In the genomic region with DNA sequence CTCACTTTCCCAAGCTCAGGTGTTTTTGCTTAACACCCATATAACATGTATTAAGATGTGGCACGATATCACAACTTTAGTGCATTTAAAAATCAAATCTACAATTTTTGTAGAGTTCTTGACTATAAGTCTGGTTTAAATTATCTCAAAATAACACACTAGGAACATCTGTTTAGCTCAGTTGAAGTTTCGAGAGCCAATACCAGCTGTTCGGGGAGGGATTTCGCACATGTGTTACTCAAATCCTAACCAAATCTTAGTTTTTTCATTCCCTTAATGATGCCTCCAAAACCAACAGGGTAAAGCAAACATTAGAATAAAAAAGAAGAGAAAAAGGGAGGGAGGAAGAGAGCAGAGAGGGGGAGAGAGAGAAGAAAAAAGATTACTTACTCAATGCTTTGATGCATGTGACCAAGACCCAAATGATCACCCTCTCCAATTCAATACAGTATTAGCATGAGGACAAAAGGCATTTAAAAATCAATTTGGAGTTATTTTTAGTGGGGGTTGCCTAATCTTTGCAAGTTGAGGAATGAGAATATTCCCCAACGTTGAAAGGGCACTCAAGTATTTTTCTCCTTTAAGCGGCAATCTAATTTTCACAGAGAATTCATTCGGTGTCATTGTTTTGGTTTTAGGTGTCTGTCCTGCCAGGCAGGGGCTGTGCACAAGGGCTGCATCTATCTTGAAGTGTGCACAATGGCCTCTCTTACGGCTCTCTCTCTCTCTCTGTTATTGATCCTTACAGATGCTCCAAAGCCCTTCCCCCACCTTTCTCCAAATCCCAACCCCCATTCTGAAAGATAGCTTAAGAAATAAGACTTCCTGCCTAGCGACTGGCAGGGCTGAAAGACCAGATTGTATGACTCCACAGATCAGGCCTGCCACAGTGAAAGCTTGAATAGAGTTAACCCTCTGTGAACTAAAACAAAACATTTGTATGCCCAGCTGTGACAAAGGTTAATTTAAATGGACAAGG, we compare ENCODE assay signal across 12 cellular contexts.
A peak's percentile ranks its signal among the peaks of the same experiment; 100 is the strongest.
DNase-seq lines count a peak whose midpoint lies in the region; ATAC-seq, FAIRE-seq and TF ChIP-seq lines count a peak whose summit lies in the region.
"Had no signal": no experiment of that assay in that cellular context is flagged by ENCODE, and none has a peak within 500 bp of the region (broad histone marks: within the 10 kb centered on the region; RNA-seq: fewer than 3 reads in every experiment).

No MANE protein-coding gene starts in this region.

- peak overlapping the region; percentile 60 for H3K9ac ChIP-seq in neural cell (ENCODE audit: low read length)

- H3K27ac Mint-ChIP-seq in CD8-positive, alpha-beta memory T cell, result no peak overlapping the region
- H3K27ac Mint-ChIP-seq in activated CD8-positive, alpha-beta T cell treated with anti-CD3 and anti-CD28 coated beads for 36 hours, result no peak overlapping the region
- H3K27ac Mint-ChIP-seq: T-cell had no signal

- H3F3A ChIP-seq in neural cell (ENCODE audit: insufficient read depth, low read length, poor library complexity, severe bottlenecking), result no peaks in the 10 kb centered on the region

- TF ChIP-seq POLR2A in GM12892 (IDR thresholded peaks at IDR 0.05; ENCODE audit: low read depth, low read length), result no peak

- TF ChIP-seq RAD21 in neural cell (conservative IDR thresholded peaks at IDR 0.05), result peak; percentile 50

- peak overlapping the region; percentile 66 for H3K27ac ChIP-seq in neural cell (ENCODE audit: low read length)
- no peak overlapping the region for H3K27ac ChIP-seq in CD8-positive, alpha-beta memory T cell (ENCODE audit: low read depth, low read length)
- H3K27ac ChIP-seq: heart right ventricle, transverse colon had no signal

- no peaks in the 10 kb centered on the region for H3K27me3 ChIP-seq in neural cell (ENCODE audit: insufficient read depth, low read depth, low read length)
- peaks cover 5% of the 10 kb centered on the region for H3K27me3 ChIP-seq in CD8-positive, alpha-beta memory T cell (ENCODE audit: insufficient read depth, low read length, poor library complexity, severe bottlenecking)
- H3K27me3 ChIP-seq: heart right ventricle, transverse colon had no signal

- H3K27me3 Mint-ChIP-seq in CD8-positive, alpha-beta memory T cell, result peaks cover 6 to 57% of the 10 kb centered on the region in 2 donors
- peaks cover 11% of the 10 kb centered on the region for H3K27me3 Mint-ChIP-seq in activated CD8-positive, alpha-beta T cell treated with anti-CD3 and anti-CD28 coated beads for 36 hours

- CTCF ChIA-PET in CD8-positive, alpha-beta memory T cell (lab: Charles Lee), result no interaction called here
- CTCF ChIA-PET in activated CD8-positive, alpha-beta T cell treated with anti-CD3 and anti-CD28 coated beads for 36 hours (lab: Charles Lee), result interaction anchor here (1.1 to 1.4 kb wide), 2 partner anchors 22 to 24 kb away, joined by 4 to 5 read pairs; no protein-coding TSS in a partner anchor

- H3K4me2 ChIP-seq in neural cell (ENCODE audit: low read length), result peak overlapping the region; percentile 75

- TF ChIP-seq EP300 in neural cell (conservative IDR thresholded peaks at IDR 0.05; ENCODE audit: poor library complexity, severe bottlenecking), result peak; percentile 72

- no peaks in the 10 kb centered on the region for H3K36me3 ChIP-seq in neural cell (ENCODE audit: insufficient read depth, low read length)
- no peaks in the 10 kb centered on the region for H3K36me3 ChIP-seq in CD8-positive, alpha-beta memory T cell (ENCODE audit: insufficient read depth, low read length)
- H3K36me3 ChIP-seq: heart right ventricle, transverse colon had no signal

- no peak for FAIRE-seq in GM12892 (lab: Jason Lieb, UNC)
- FAIRE-seq in frontal cortex (lab: Jason Lieb, UNC), result no peak

- no peak for ATAC-seq in activated CD8-positive, alpha-beta T cell treated with anti-CD3 and anti-CD28 coated beads for 36 hours
- ATAC-seq in HG03439 (IDR thresholded peaks at IDR 0.05; ENCODE audit: unreplicated experiment), result no peak
- ATAC-seq: heart right ventricle, T-cell had no signal

- H3K9me3 ChIP-seq in neural cell (ENCODE audit: low read length), result no peaks in the 10 kb centered on the region
- no peaks in the 10 kb centered on the region for H3K9me3 ChIP-seq in CD8-positive, alpha-beta memory T cell (ENCODE audit: low read length)
- H3K9me3 ChIP-seq: heart right ventricle, transverse colon had no signal

- peak overlapping the region; percentile 69 for H2AFZ ChIP-seq in neural cell (ENCODE audit: low read depth, low read length)

- peak; percentile 19 for DNase-seq in GM12892 (ENCODE audit: insufficient read length)
- peak; percentile 88 for DNase-seq in NCI-H82 (lab: John Stamatoyannopoulos, UW)
- DNase-seq in epidermal melanocyte (ENCODE audit: insufficient read length, low spot score), result peak; percentile 89
- DNase-seq in frontal cortex (ENCODE audit: low spot score in 2 of 2), result no peak
- no peak for DNase-seq in CD8-positive, alpha-beta memory T cell
- no peak for DNase-seq in activated CD8-positive, alpha-beta T cell treated with anti-CD3 and anti-CD28 coated beads for 36 hours
- DNase-seq: central memory CD4-positive, alpha-beta T cell; heart right ventricle; T-cell; transverse colon had no signal

- H3K9me2 ChIP-seq in neural cell (ENCODE audit: insufficient read depth, low read length), result no peaks in the 10 kb centered on the region

- H3K9me3 Mint-ChIP-seq in CD8-positive, alpha-beta memory T cell, result no peaks in the 10 kb centered on the region
- H3K9me3 Mint-ChIP-seq in activated CD8-positive, alpha-beta T cell treated with anti-CD3 and anti-CD28 coated beads for 36 hours, result no peaks in the 10 kb centered on the region
- H3K9me3 Mint-ChIP-seq: T-cell had no signal

- no peak overlapping the region for H3K4me3 Mint-ChIP-seq in CD8-positive, alpha-beta memory T cell
- no peak overlapping the region for H3K4me3 Mint-ChIP-seq in activated CD8-positive, alpha-beta T cell treated with anti-CD3 and anti-CD28 coated beads for 36 hours
- H3K4me3 Mint-ChIP-seq: T-cell had no signal

- no peaks in the 10 kb centered on the region for H3K4me1 ChIP-seq in CD8-positive, alpha-beta memory T cell (ENCODE audit: insufficient read depth, low read length)

- TF ChIP-seq CTCF in neural cell (IDR thresholded peaks at IDR 0.05; ENCODE audit: poor library complexity, severe bottlenecking), result no peak
- no peak for TF ChIP-seq CTCF in activated CD8-positive, alpha-beta T cell treated with anti-CD3 and anti-CD28 coated beads for 36 hours (IDR thresholded peaks at IDR 0.05)

- POLR2A ChIA-PET in CD8-positive, alpha-beta memory T cell (lab: Charles Lee), result no interaction called here
- POLR2A ChIA-PET in activated CD8-positive, alpha-beta T cell treated with anti-CD3 and anti-CD28 coated beads for 36 hours (lab: Charles Lee), result no interaction called here

- no peaks in the 10 kb centered on the region for H4K20me1 ChIP-seq in neural cell (ENCODE audit: insufficient read depth)

- intact Hi-C loops in activated CD8-positive, alpha-beta T cell treated with anti-CD3 and anti-CD28 coated beads for 36 hours (cut with micrococcal nuclease), result no loop called here

- peaks cover 7% of the 10 kb centered on the region for H3K79me2 ChIP-seq in neural cell (replicated peaks; ENCODE audit: insufficient read depth, low read length)

- no peaks in the 10 kb centered on the region for H3K4me1 Mint-ChIP-seq in CD8-positive, alpha-beta memory T cell
- no peaks in the 10 kb centered on the region for H3K4me1 Mint-ChIP-seq in activated CD8-positive, alpha-beta T cell treated with anti-CD3 and anti-CD28 coated beads for 36 hours (ENCODE audit: low read depth)
- H3K4me1 Mint-ChIP-seq: T-cell had no signal

- no peaks in the 10 kb centered on the region for H3K36me3 Mint-ChIP-seq in CD8-positive, alpha-beta memory T cell
- no peaks in the 10 kb centered on the region for H3K36me3 Mint-ChIP-seq in activated CD8-positive, alpha-beta T cell treated with anti-CD3 and anti-CD28 coated beads for 36 hours (ENCODE audit: low read depth)
- H3K36me3 Mint-ChIP-seq: T-cell had no signal

- H3K4me3 ChIP-seq in neural cell (ENCODE audit: low read length), result peak overlapping the region; percentile 61
- H3K4me3 ChIP-seq in CD8-positive, alpha-beta memory T cell (ENCODE audit: low read length), result no peak overlapping the region
- H3K4me3 ChIP-seq: heart right ventricle, transverse colon had no signal

TF ChIP-seq in neural cell, 6 proteins besides CTCF, POLR2A, EP300 and RAD21:
- TF ChIP-seq MXI1 (conservative IDR thresholded peaks at IDR 0.05; ENCODE audit: poor library complexity, severe bottlenecking), result peak; percentile 36
- peak; percentile 48 for TF ChIP-seq POLR2AphosphoS5 (IDR thresholded peaks at IDR 0.05)
- TF ChIP-seq, protein P1, sequence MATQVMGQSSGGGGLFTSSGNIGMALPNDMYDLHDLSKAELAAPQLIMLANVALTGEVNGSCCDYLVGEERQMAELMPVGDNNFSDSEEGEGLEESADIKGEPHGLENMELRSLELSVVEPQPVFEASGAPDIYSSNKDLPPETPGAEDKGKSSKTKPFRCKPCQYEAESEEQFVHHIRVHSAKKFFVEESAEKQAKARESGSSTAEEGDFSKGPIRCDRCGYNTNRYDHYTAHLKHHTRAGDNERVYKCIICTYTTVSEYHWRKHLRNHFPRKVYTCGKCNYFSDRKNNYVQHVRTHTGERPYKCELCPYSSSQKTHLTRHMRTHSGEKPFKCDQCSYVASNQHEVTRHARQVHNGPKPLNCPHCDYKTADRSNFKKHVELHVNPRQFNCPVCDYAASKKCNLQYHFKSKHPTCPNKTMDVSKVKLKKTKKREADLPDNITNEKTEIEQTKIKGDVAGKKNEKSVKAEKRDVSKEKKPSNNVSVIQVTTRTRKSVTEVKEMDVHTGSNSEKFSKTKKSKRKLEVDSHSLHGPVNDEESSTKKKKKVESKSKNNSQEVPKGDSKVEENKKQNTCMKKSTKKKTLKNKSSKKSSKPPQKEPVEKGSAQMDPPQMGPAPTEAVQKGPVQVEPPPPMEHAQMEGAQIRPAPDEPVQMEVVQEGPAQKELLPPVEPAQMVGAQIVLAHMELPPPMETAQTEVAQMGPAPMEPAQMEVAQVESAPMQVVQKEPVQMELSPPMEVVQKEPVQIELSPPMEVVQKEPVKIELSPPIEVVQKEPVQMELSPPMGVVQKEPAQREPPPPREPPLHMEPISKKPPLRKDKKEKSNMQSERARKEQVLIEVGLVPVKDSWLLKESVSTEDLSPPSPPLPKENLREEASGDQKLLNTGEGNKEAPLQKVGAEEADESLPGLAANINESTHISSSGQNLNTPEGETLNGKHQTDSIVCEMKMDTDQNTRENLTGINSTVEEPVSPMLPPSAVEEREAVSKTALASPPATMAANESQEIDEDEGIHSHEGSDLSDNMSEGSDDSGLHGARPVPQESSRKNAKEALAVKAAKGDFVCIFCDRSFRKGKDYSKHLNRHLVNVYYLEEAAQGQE (IDR thresholded peaks at IDR 0.05; ENCODE audit: borderline replicate concordance), result peak; percentile 57
- no peak for TF ChIP-seq TAF1 (IDR thresholded peaks at IDR 0.05; ENCODE audit: low read depth)
- peak; percentile 50 for TF ChIP-seq SMC3 (conservative IDR thresholded peaks at IDR 0.05; ENCODE audit: poor library complexity)

Comparison
In these comparisons a context has a peak if more than half of its experiments do, and no peak if none do; other contexts are left out.
1. DNase-seq: peak in GM12892 (single experiment), NCI-H82 (single experiment) and epidermal melanocyte (single experiment); none in frontal cortex (0 of 2), CD8-positive, alpha-beta memory T cell (0 of 5) and activated CD8-positive, alpha-beta T cell treated with anti-CD3 and anti-CD28 coated beads for 36 hours (single experiment).